8 cellular contexts compared by ENCODE assay signal in the genomic region with DNA sequence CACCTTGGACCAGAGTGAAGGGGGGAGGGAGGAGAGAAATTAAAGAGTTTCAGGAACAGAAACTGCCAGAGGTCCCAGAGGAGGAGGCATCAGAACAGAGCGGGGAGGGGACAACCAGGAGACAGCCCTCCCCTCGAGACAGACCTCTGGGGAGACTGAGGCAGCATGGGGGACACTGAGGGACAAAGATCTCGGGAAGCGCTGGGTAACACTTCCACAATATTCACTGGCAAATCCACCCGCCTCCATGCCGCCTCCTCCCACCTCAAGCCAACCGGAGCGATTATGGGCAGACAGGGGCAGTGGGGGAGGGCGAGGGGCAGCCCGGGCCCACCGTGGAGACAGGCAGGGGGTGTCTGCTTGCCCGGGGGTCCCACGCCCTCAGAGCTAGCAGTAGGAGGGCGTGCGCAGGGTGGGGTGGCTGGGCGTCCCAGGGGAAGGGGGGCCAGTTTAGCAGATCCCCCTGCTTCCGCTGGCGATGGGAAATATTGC. TPM values are rescaled to one million over a fixed set of nuclear protein-coding genes. Genes with fewer than 3 reads are reported as not detected.
A peak's percentile ranks its signal among the peaks of the same experiment; 100 is the strongest.
DNase-seq lines count a peak whose midpoint lies in the region; ATAC-seq and TF ChIP-seq lines count a peak whose summit lies in the region.

No MANE protein-coding gene starts in this region.

- no peak for TF ChIP-seq POLR2A in upper lobe of left lung (IDR thresholded peaks at IDR 0.05)

- no peak overlapping the region for H3K27ac Mint-ChIP-seq in activated T-cell treated with anti-CD3 and anti-CD28 coated beads, Interleukin-2, amount 50 U/mL, for 72 hours
- H3K27ac Mint-ChIP-seq in activated naive CD8-positive, alpha-beta T cell treated with anti-CD3 and anti-CD28 coated beads for 36 hours = no peak overlapping the region

- H3K4me3 ChIP-seq in left lung = peak overlapping the region; percentile 89 to 97
- H3K4me3 ChIP-seq in upper lobe of left lung = peak overlapping the region; percentile 84 to 97 (median 86)

- H3K4me1 Mint-ChIP-seq in activated T-cell treated with anti-CD3 and anti-CD28 coated beads, Interleukin-2, amount 50 U/mL, for 72 hours (ENCODE audit: low read depth) = peaks cover 45% of the 10 kb centered on the region
- H3K4me1 Mint-ChIP-seq in activated naive CD8-positive, alpha-beta T cell treated with anti-CD3 and anti-CD28 coated beads for 36 hours = peaks cover 33% of the 10 kb centered on the region

- no peaks in the 10 kb centered on the region for H3K36me3 ChIP-seq in left lung
- no peaks in the 10 kb centered on the region for H3K36me3 ChIP-seq in upper lobe of left lung

- H3K27me3 Mint-ChIP-seq in activated T-cell treated with anti-CD3 and anti-CD28 coated beads, Interleukin-2, amount 50 U/mL, for 72 hours (ENCODE audit: low read depth) = peaks cover 46% of the 10 kb centered on the region
- peaks cover 68% of the 10 kb centered on the region for H3K27me3 Mint-ChIP-seq in activated naive CD8-positive, alpha-beta T cell treated with anti-CD3 and anti-CD28 coated beads for 36 hours

- intact Hi-C loops in left lung (cut with DNase I) = no loop called here

- DNase-seq in activated T-cell treated with anti-CD3 and anti-CD28 coated beads, Interleukin-2, amount 50 U/mL, for 72 hours = no peak
- no peak for DNase-seq in activated T-cell treated with anti-CD3 and anti-CD28 coated beads, Interleukin-2, amount 50 U/mL, for 48 hours
- no peak for DNase-seq in activated naive CD8-positive, alpha-beta T cell treated with anti-CD3 and anti-CD28 coated beads for 36 hours
- DNase-seq in left lung = no peak
- peak in 1 of 2 donors; percentile 80 for DNase-seq in upper lobe of left lung
- no peak for DNase-seq in iPS-NIHi11 (ENCODE audit: low spot score)
- DNase-seq in GF-D8 (lab: John Stamatoyannopoulos, UW) = no peak
- DNase-seq in SK-N-DZ (ENCODE audit: low spot score) = no peak

- WGBS in upper lobe of left lung, 2 donors = 7 to 10% methylated on average over 4 to 15 of the region's 18 CpGs

- peaks cover 19 to 89% of the 10 kb centered on the region in 2 donors for H3K4me1 ChIP-seq in left lung
- H3K4me1 ChIP-seq in upper lobe of left lung = peaks cover 69 to 90% (median 89%) of the 10 kb centered on the region in 4 donors

- no peaks in the 10 kb centered on the region for H3K9me3 ChIP-seq in left lung
- no peaks in the 10 kb centered on the region for H3K9me3 ChIP-seq in upper lobe of left lung

- no peak for TF ChIP-seq EP300 in upper lobe of left lung (IDR thresholded peaks at IDR 0.05)

- H3K27ac ChIP-seq in left lung = peak overlapping the region; percentile 71 to 79
- peak overlapping the region; percentile 89 to 95 (median 92) for H3K27ac ChIP-seq in upper lobe of left lung

- peak overlapping the region; percentile 57 to 87 for H3K4me3 Mint-ChIP-seq in activated T-cell treated with anti-CD3 and anti-CD28 coated beads, Interleukin-2, amount 50 U/mL, for 72 hours
- peak overlapping the region; percentile 3 for H3K4me3 Mint-ChIP-seq in activated naive CD8-positive, alpha-beta T cell treated with anti-CD3 and anti-CD28 coated beads for 36 hours

- TF ChIP-seq CTCF in left lung (IDR thresholded peaks at IDR 0.05) = no peak
- no peak for TF ChIP-seq CTCF in upper lobe of left lung (IDR thresholded peaks at IDR 0.05)

- H3K36me3 Mint-ChIP-seq in activated T-cell treated with anti-CD3 and anti-CD28 coated beads, Interleukin-2, amount 50 U/mL, for 72 hours (ENCODE audit: insufficient read depth in 2 of 2) = peaks cover 2 to 4% of the 10 kb centered on the region in 2 donors
- H3K36me3 Mint-ChIP-seq in activated naive CD8-positive, alpha-beta T cell treated with anti-CD3 and anti-CD28 coated beads for 36 hours = peaks cover 3% of the 10 kb centered on the region

- H3K9me3 Mint-ChIP-seq in activated T-cell treated with anti-CD3 and anti-CD28 coated beads, Interleukin-2, amount 50 U/mL, for 72 hours = no peaks in the 10 kb centered on the region
- peaks cover 1% of the 10 kb centered on the region for H3K9me3 Mint-ChIP-seq in activated naive CD8-positive, alpha-beta T cell treated with anti-CD3 and anti-CD28 coated beads for 36 hours

- peaks cover 0 to 69% of the 10 kb centered on the region in 2 donors for H3K27me3 ChIP-seq in left lung
- peaks cover 0 to 14% (median 2%) of the 10 kb centered on the region in 4 donors for H3K27me3 ChIP-seq in upper lobe of left lung

- ATAC-seq in activated T-cell treated with anti-CD3 and anti-CD28 coated beads, Interleukin-2, amount 50 U/mL, for 72 hours (replicated peaks in 1 of 2) = no peak
- ATAC-seq in left lung (no peak), upper lobe of left lung (ENCODE audit: low FRiP score in 2 of 2) (no peak)

RNA-seq across cellular contexts. Expression of a gene that starts 1.2 kb away (rescaled TPM):
- 1 to 10 TPM; 2.7 to 7.7 TPM for total RNA-seq in activated T-cell treated with anti-CD3 and anti-CD28 coated beads, Interleukin-2, amount 50 U/mL, for 72 hours
- total RNA-seq in activated naive CD8-positive, alpha-beta T cell treated with anti-CD3 and anti-CD28 coated beads for 36 hours = under 1 TPM; 0.40 to 0.74 TPM
- 10 to 100 TPM; 40.0 to 49.5 TPM for total RNA-seq in left lung
- 10 to 100 TPM; 14.6 to 51.7 (median 31.9) TPM for total RNA-seq in upper lobe of left lung
- 13.8 and 15.0 TPM in 2 replicates for polyA plus RNA-seq in SK-N-DZ (2014; cell fraction: cytosol; rRNA removed)
- 16.6 and 33.3 TPM in 2 replicates for polyA plus RNA-seq in SK-N-DZ (2014; cell fraction: nucleus; rRNA removed)

RNA-seq across cellular contexts. Expression of a gene that starts 5.6 kb away (rescaled TPM):
- total RNA-seq in activated T-cell treated with anti-CD3 and anti-CD28 coated beads, Interleukin-2, amount 50 U/mL, for 72 hours = 100 to 1,000 TPM; 182 to 190 TPM
- 100 to 1,000 TPM; 284 to 288 TPM for total RNA-seq in activated naive CD8-positive, alpha-beta T cell treated with anti-CD3 and anti-CD28 coated beads for 36 hours
- total RNA-seq in left lung (100 to 1,000 TPM; 123 to 191 TPM), upper lobe of left lung (100 to 1,000 TPM in 2 of 6 donors, 10 to 100 TPM in 4; 61.8 to 157 (median 79.2) TPM)
- polyA plus RNA-seq in SK-N-DZ (2014; cell fraction: cytosol; rRNA removed) = 569 and 605 TPM in 2 replicates
- polyA plus RNA-seq in SK-N-DZ (2014; cell fraction: nucleus; rRNA removed) = 236 and 352 TPM in 2 replicates

RNA-seq across cellular contexts. Expression of a gene that starts 16.8 kb away (rescaled TPM):
- 10 to 100 TPM; 25.5 to 27.8 TPM for total RNA-seq in activated T-cell treated with anti-CD3 and anti-CD28 coated beads, Interleukin-2, amount 50 U/mL, for 72 hours
- total RNA-seq in activated naive CD8-positive, alpha-beta T cell treated with anti-CD3 and anti-CD28 coated beads for 36 hours = 10 to 100 TPM; 54.3 to 57.4 TPM
- total RNA-seq in left lung (10 to 100 TPM; 32.9 to 49.2 TPM), upper lobe of left lung (10 to 100 TPM in 4 of 6 donors, 1 to 10 TPM in 2; 6.3 to 49.7 (median 15.9) TPM)
- 4.1 and 5.9 TPM in 2 replicates for polyA plus RNA-seq in SK-N-DZ (2014; cell fraction: cytosol; rRNA removed)
- polyA plus RNA-seq in SK-N-DZ (2014; cell fraction: nucleus; rRNA removed) = 5.0 TPM in 2 replicates

RNA-seq across cellular contexts. Expression of a gene that starts 41.9 kb away (rescaled TPM):
- 100 to 1,000 TPM; 251 to 263 TPM for total RNA-seq in activated T-cell treated with anti-CD3 and anti-CD28 coated beads, Interleukin-2, amount 50 U/mL, for 72 hours
- 100 to 1,000 TPM; 125 to 130 TPM for total RNA-seq in activated naive CD8-positive, alpha-beta T cell treated with anti-CD3 and anti-CD28 coated beads for 36 hours
- total RNA-seq in left lung (100 to 1,000 TPM in 1 of 2 donors, 10 to 100 TPM in 1; 80.0 to 102 TPM), upper lobe of left lung (100 to 1,000 TPM in 4 of 6 donors, 10 to 100 TPM in 2; 69.2 to 305 (median 122) TPM)
- polyA plus RNA-seq in SK-N-DZ (2014; cell fraction: cytosol; rRNA removed) = 24.7 and 25.6 TPM in 2 replicates
- 88.4 and 109 TPM in 2 replicates for polyA plus RNA-seq in SK-N-DZ (2014; cell fraction: nucleus; rRNA removed)

RNA-seq across cellular contexts. Expression of a gene that starts 52.4 kb away (rescaled TPM):
- 10 to 100 TPM; 32.7 to 34.3 TPM for total RNA-seq in activated T-cell treated with anti-CD3 and anti-CD28 coated beads, Interleukin-2, amount 50 U/mL, for 72 hours
- 10 to 100 TPM; 39.6 to 41.1 TPM for total RNA-seq in activated naive CD8-positive, alpha-beta T cell treated with anti-CD3 and anti-CD28 coated beads for 36 hours
- total RNA-seq in left lung (10 to 100 TPM; 39.8 to 43.3 TPM), upper lobe of left lung (10 to 100 TPM; 36.3 to 67.1 (median 38.8) TPM)
- 55.3 and 64.1 TPM in 2 replicates for polyA plus RNA-seq in SK-N-DZ (2014; cell fraction: cytosol; rRNA removed)
- 60.6 and 62.5 TPM in 2 replicates for polyA plus RNA-seq in SK-N-DZ (2014; cell fraction: nucleus; rRNA removed)
